ENCODE assay signal across 1 cellular context in genomic region chr19:17107546-17108452, GRCh38.
TF ChIP-seq lines count a peak whose summit lies in the region.

No MANE protein-coding gene starts in this region.

TF ChIP-seq in HEK293, 187 proteins besides CTCF, POLR2A, EP300 and RAD21 (continued from another document):
- TF ChIP-seq ZNF843 (tag by site-specific recombination; IDR thresholded peaks at IDR 0.05), result 0 out of 2 replicates have a peak, but pooled peaks have one; percentile 24
- TF ChIP-seq KLF1 (tag by site-specific recombination; IDR thresholded peaks at IDR 0.05), result peak; percentile 9; the same call in 1 of the 2 replicates
- peak; percentile 94 for TF ChIP-seq ZIC2 (tag by site-specific recombination; IDR thresholded peaks at IDR 0.05)
- TF ChIP-seq ZNF561 (tag by site-specific recombination; IDR thresholded peaks at IDR 0.05; ENCODE audit: borderline replicate concordance), result peak; percentile 29; the same call in 1 of the 2 replicates
- TF ChIP-seq INSM2 (tag by site-specific recombination; IDR thresholded peaks at IDR 0.05), result peak; percentile 31; the same call in 1 of the 2 replicates
- TF ChIP-seq ZNF341 (tag by site-specific recombination; IDR thresholded peaks at IDR 0.05; ENCODE audit: low read depth), result peak; percentile 79
- peak; percentile 83 for TF ChIP-seq ZBTB21 (tag by site-specific recombination; IDR thresholded peaks at IDR 0.05)
- no peak for TF ChIP-seq GLI2 (tag by site-specific recombination; IDR thresholded peaks at IDR 0.05; ENCODE audit: borderline replicate concordance, low read depth)
- no peak for TF ChIP-seq HOXC10 (CRISPR knock-in tag; IDR thresholded peaks at IDR 0.05)
- peak; percentile 96 for TF ChIP-seq ZNF449 (tag by site-specific recombination; IDR thresholded peaks at IDR 0.05)
- 0 out of 2 replicates have a peak, but pooled peaks have one; percentile 25 for TF ChIP-seq GFI1B (tag by site-specific recombination; IDR thresholded peaks at IDR 0.05)
- TF ChIP-seq ZBTB6 (tag by site-specific recombination; IDR thresholded peaks at IDR 0.05), result peak; percentile 52; the same call in 1 of the 2 replicates
- peak; percentile 82; the same call in 1 of the 2 replicates for TF ChIP-seq ZNF184 (tag by site-specific recombination; IDR thresholded peaks at IDR 0.05)
- TF ChIP-seq ZNF175 (tag by site-specific recombination; IDR thresholded peaks at IDR 0.05), result no peak
- TF ChIP-seq GLIS1 (tag by site-specific recombination; IDR thresholded peaks at IDR 0.05), result peak; percentile 85
- TF ChIP-seq KLF16 (tag by site-specific recombination; IDR thresholded peaks at IDR 0.05), result no peak
- TF ChIP-seq ZNF2 (tag by site-specific recombination; IDR thresholded peaks at IDR 0.05), result peak; percentile 46; the same call in 1 of the 2 replicates
- peak; percentile 3; the same call in 1 of the 2 replicates for TF ChIP-seq ZNF560 (tag by site-specific recombination; IDR thresholded peaks at IDR 0.05; ENCODE audit: borderline replicate concordance)
- TF ChIP-seq ZNF692 (tag by site-specific recombination; IDR thresholded peaks at IDR 0.05), result 0 out of 2 replicates have a peak, but pooled peaks have one; percentile 39
- TF ChIP-seq ZNF221 (tag by site-specific recombination; IDR thresholded peaks at IDR 0.05; ENCODE audit: borderline replicate concordance), result no peak
- peak; percentile 36; the same call in 1 of the 2 replicates for TF ChIP-seq ZNF366 (tag by site-specific recombination; conservative IDR thresholded peaks at IDR 0.05)
- peak; percentile 75; the same call in 1 of the 2 replicates for TF ChIP-seq ZEB2 (tag by site-specific recombination; IDR thresholded peaks at IDR 0.05)
- TF ChIP-seq, protein P1, sequence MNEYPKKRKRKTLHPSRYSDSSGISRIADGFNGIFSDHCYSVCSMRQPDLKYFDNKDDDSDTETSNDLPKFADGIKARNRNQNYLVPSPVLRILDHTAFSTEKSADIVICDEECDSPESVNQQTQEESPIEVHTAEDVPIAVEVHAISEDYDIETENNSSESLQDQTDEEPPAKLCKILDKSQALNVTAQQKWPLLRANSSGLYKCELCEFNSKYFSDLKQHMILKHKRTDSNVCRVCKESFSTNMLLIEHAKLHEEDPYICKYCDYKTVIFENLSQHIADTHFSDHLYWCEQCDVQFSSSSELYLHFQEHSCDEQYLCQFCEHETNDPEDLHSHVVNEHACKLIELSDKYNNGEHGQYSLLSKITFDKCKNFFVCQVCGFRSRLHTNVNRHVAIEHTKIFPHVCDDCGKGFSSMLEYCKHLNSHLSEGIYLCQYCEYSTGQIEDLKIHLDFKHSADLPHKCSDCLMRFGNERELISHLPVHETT (tag by site-specific recombination; IDR thresholded peaks at IDR 0.05), result 0 out of 2 replicates have a peak, but pooled peaks have one; percentile 10
- no peak for TF ChIP-seq ZNF324 (tag by site-specific recombination; IDR thresholded peaks at IDR 0.05)
- TF ChIP-seq ZNF335 (tag by site-specific recombination; conservative IDR thresholded peaks at IDR 0.05), result peak; percentile 94
- peak; percentile 49; the same call in 1 of the 2 replicates for TF ChIP-seq ZNF792 (tag by site-specific recombination; IDR thresholded peaks at IDR 0.05)
